8 cellular contexts compared by ENCODE assay signal in genomic region chr1:107935396-107936064, GRCh38. TPM values are rescaled to one million over a fixed set of nuclear protein-coding genes. Genes with fewer than 3 reads are reported as not detected.
DNase-seq lines count a peak whose midpoint lies in the region; ATAC-seq and TF ChIP-seq lines count a peak whose summit lies in the region.

No MANE protein-coding gene starts in this region.

- peak; percentile 32 for DNase-seq in CD1c-positive myeloid dendritic cell (ENCODE audit: extremely low spot score)
- DNase-seq in activated CD8-positive, alpha-beta T cell treated with anti-CD3 and anti-CD28 coated beads, Interleukin-2, amount 10 ng/mL, durations not matched to agents 7 days and 5 days: peak; percentile 57
- peak; percentile 38 to 76 for DNase-seq in stimulated activated effector memory CD8-positive, alpha-beta T cell treated with anti-CD3 and anti-CD28 coated beads, Interleukin-12 subunit alpha, Interleukin-12 subunit beta, amount 100 ng/mL, for 72 hours (ENCODE audit: low spot score in 2 of 2)
- DNase-seq in NCI-H2107 (lab: John Stamatoyannopoulos, UW): no peak
- no peak for DNase-seq in medulla oblongata (ENCODE audit: extremely low spot score)
- DNase-seq in prostate gland (ENCODE audit: low spot score): no peak

- POLR2A ChIA-PET in activated CD8-positive, alpha-beta T cell treated with anti-CD3 and anti-CD28 coated beads, Interleukin-2, amount 10 ng/mL, durations not matched to agents 7 days and 5 days (lab: Charles Lee): no interaction called here

- CTCF ChIA-PET in activated CD8-positive, alpha-beta T cell treated with anti-CD3 and anti-CD28 coated beads, Interleukin-2, amount 10 ng/mL, durations not matched to agents 7 days and 5 days (lab: Charles Lee): interaction anchor here (2.0 kb wide), 1 partner anchor 153 kb away, joined by 8 read pairs; no protein-coding TSS in a partner anchor

- H3K27me3 Mint-ChIP-seq in activated CD8-positive, alpha-beta T cell treated with anti-CD3 and anti-CD28 coated beads, Interleukin-2, amount 10 ng/mL, durations not matched to agents 7 days and 5 days (ENCODE audit: low read depth): no peaks in the 10 kb centered on the region

- peaks cover 45% of the 10 kb centered on the region for H3K4me1 Mint-ChIP-seq in activated CD8-positive, alpha-beta T cell treated with anti-CD3 and anti-CD28 coated beads, Interleukin-2, amount 10 ng/mL, durations not matched to agents 7 days and 5 days (ENCODE audit: low read depth)
- peaks cover 54% of the 10 kb centered on the region for H3K4me1 Mint-ChIP-seq in stimulated activated effector memory CD8-positive, alpha-beta T cell treated with anti-CD3 and anti-CD28 coated beads, Interleukin-12 subunit alpha, Interleukin-12 subunit beta, amount 100 ng/mL, for 72 hours

- H3K4me1 ChIP-seq in prostate gland (replicated peaks): no peaks in the 10 kb centered on the region

- H3K27me3 ChIP-seq in prostate gland (replicated peaks; ENCODE audit: insufficient read depth): no peaks in the 10 kb centered on the region

- ATAC-seq in GM19397 (IDR thresholded peaks at IDR 0.05; ENCODE audit: unreplicated experiment) (peak; percentile 91), HG03354 (IDR thresholded peaks at IDR 0.05; ENCODE audit: poor library complexity, severe bottlenecking, unreplicated experiment) (peak; percentile 80)
- ATAC-seq in activated CD8-positive, alpha-beta T cell treated with anti-CD3 and anti-CD28 coated beads, Interleukin-2, amount 10 ng/mL, durations not matched to agents 7 days and 5 days: peak; percentile 81
- peak; percentile 88 for ATAC-seq in stimulated activated effector memory CD8-positive, alpha-beta T cell treated with anti-CD3 and anti-CD28 coated beads, Interleukin-12 subunit alpha, Interleukin-12 subunit beta, amount 100 ng/mL, for 72 hours

- H3K4me3 ChIP-seq in prostate gland: no peak overlapping the region

- WGBS in prostate gland: 69% methylated on average over 4 of the region's 4 CpGs

- H3K27ac Mint-ChIP-seq in activated CD8-positive, alpha-beta T cell treated with anti-CD3 and anti-CD28 coated beads, Interleukin-2, amount 10 ng/mL, durations not matched to agents 7 days and 5 days: peak overlapping the region; percentile 76
- H3K27ac Mint-ChIP-seq in stimulated activated effector memory CD8-positive, alpha-beta T cell treated with anti-CD3 and anti-CD28 coated beads, Interleukin-12 subunit alpha, Interleukin-12 subunit beta, amount 100 ng/mL, for 72 hours: peak overlapping the region; percentile 63

- TF ChIP-seq POLR2A in prostate gland (IDR thresholded peaks at IDR 0.05): no peak

- no peaks in the 10 kb centered on the region for H3K36me3 ChIP-seq in prostate gland

- H3K9me3 Mint-ChIP-seq in activated CD8-positive, alpha-beta T cell treated with anti-CD3 and anti-CD28 coated beads, Interleukin-2, amount 10 ng/mL, durations not matched to agents 7 days and 5 days (ENCODE audit: insufficient read depth): no peaks in the 10 kb centered on the region
- H3K9me3 Mint-ChIP-seq in stimulated activated effector memory CD8-positive, alpha-beta T cell treated with anti-CD3 and anti-CD28 coated beads, Interleukin-12 subunit alpha, Interleukin-12 subunit beta, amount 100 ng/mL, for 72 hours: peaks cover 4% of the 10 kb centered on the region

- no peaks in the 10 kb centered on the region for H3K9me3 ChIP-seq in prostate gland

- H3K27ac ChIP-seq in prostate gland: no peak overlapping the region

- peak overlapping the region; percentile 16 for H3K4me3 Mint-ChIP-seq in activated CD8-positive, alpha-beta T cell treated with anti-CD3 and anti-CD28 coated beads, Interleukin-2, amount 10 ng/mL, durations not matched to agents 7 days and 5 days
- peak overlapping the region; percentile 55 for H3K4me3 Mint-ChIP-seq in stimulated activated effector memory CD8-positive, alpha-beta T cell treated with anti-CD3 and anti-CD28 coated beads, Interleukin-12 subunit alpha, Interleukin-12 subunit beta, amount 100 ng/mL, for 72 hours

- H3K36me3 Mint-ChIP-seq in activated CD8-positive, alpha-beta T cell treated with anti-CD3 and anti-CD28 coated beads, Interleukin-2, amount 10 ng/mL, durations not matched to agents 7 days and 5 days (ENCODE audit: low read depth): peaks cover 3% of the 10 kb centered on the region
- H3K36me3 Mint-ChIP-seq in stimulated activated effector memory CD8-positive, alpha-beta T cell treated with anti-CD3 and anti-CD28 coated beads, Interleukin-12 subunit alpha, Interleukin-12 subunit beta, amount 100 ng/mL, for 72 hours: peaks cover 6% of the 10 kb centered on the region

- intact Hi-C loops in prostate gland (cut with DNase I): no loop called here

- TF ChIP-seq CTCF in prostate gland (IDR thresholded peaks at IDR 0.05): no peak

RNA-seq across cellular contexts. Expression of gene VAV3, which starts 29.4 kb away (rescaled TPM):
- total RNA-seq in activated CD8-positive, alpha-beta T cell treated with anti-CD3 and anti-CD28 coated beads, Interleukin-2, amount 10 ng/mL, durations not matched to agents 7 days and 5 days: 1 to 10 TPM; 5.2 to 6.9 TPM
- total RNA-seq in prostate gland: 10 to 100 TPM; 14.5 TPM

Comparison
In these comparisons a context has a peak if more than half of its experiments do, and no peak if none do; other contexts are left out.
1. DNase-seq: peak in CD1c-positive myeloid dendritic cell (single experiment), activated CD8-positive, alpha-beta T cell treated with anti-CD3 and anti-CD28 coated beads, Interleukin-2, amount 10 ng/mL, durations not matched to agents 7 days and 5 days (single experiment) and stimulated activated effector memory CD8-positive, alpha-beta T cell treated with anti-CD3 and anti-CD28 coated beads, Interleukin-12 subunit alpha, Interleukin-12 subunit beta, amount 100 ng/mL, for 72 hours (2 of 2); none in NCI-H2107 (single experiment), medulla oblongata (single experiment) and prostate gland (single experiment).
2. Peak in every context shown above with its lines, with median percentiles within 50 percentile points of each other: ATAC-seq.